In genomic region chr1:58805716-58806571, GRCh38 we compare ENCODE assay signal across 12 cellular contexts. TPM values are rescaled to one million over a fixed set of nuclear protein-coding genes. Genes with fewer than 3 reads are reported as not detected.
A peak's percentile ranks its signal among the peaks of the same experiment; 100 is the strongest.
DNase-seq lines count a peak whose midpoint lies in the region; ATAC-seq and TF ChIP-seq lines count a peak whose summit lies in the region.
"Had no signal": no experiment of that assay in that cellular context is flagged by ENCODE, and none has a peak within 500 bp of the region (broad histone marks: within the 10 kb centered on the region; RNA-seq: fewer than 3 reads in every experiment).

No MANE protein-coding gene starts in this region.

- no peaks in the 10 kb centered on the region for H3K36me3 ChIP-seq in KMS-11 (ENCODE audit: insufficient read depth)
- H3K36me3 ChIP-seq in endodermal cell (ENCODE audit: control insufficient read depth, insufficient read depth, low read length) = no peaks in the 10 kb centered on the region
- H3K36me3 ChIP-seq: MG63 had no signal

- peaks cover 21% of the 10 kb centered on the region for H3K4me1 Mint-ChIP-seq in activated naive CD8-positive, alpha-beta T cell treated with anti-CD3 and anti-CD28 coated beads, Interleukin-2, amount 50 U/mL, for 24 hours
- peaks cover 19% of the 10 kb centered on the region for H3K4me1 Mint-ChIP-seq in activated naive CD8-positive, alpha-beta T cell treated with anti-CD3 and anti-CD28 coated beads for 36 hours
- peaks cover 5% of the 10 kb centered on the region for H3K4me1 Mint-ChIP-seq in endodermal cell
- H3K4me1 Mint-ChIP-seq: neural crest cell had no signal

- no peaks in the 10 kb centered on the region for H3K36me3 Mint-ChIP-seq in activated naive CD8-positive, alpha-beta T cell treated with anti-CD3 and anti-CD28 coated beads, Interleukin-2, amount 50 U/mL, for 24 hours (ENCODE audit: low read depth)
- H3K36me3 Mint-ChIP-seq in activated naive CD8-positive, alpha-beta T cell treated with anti-CD3 and anti-CD28 coated beads for 36 hours = peaks cover 6% of the 10 kb centered on the region
- no peaks in the 10 kb centered on the region for H3K36me3 Mint-ChIP-seq in endodermal cell (ENCODE audit: low read depth)

- DNase-seq in activated naive CD8-positive, alpha-beta T cell treated with anti-CD3 and anti-CD28 coated beads, Interleukin-2, amount 50 U/mL, for 24 hours = no peak
- no peak for DNase-seq in activated naive CD8-positive, alpha-beta T cell treated with anti-CD3 and anti-CD28 coated beads for 36 hours
- DNase-seq in stimulated activated CD4-positive, alpha-beta T cell treated with anti-CD3 and anti-CD28 coated beads, Interleukin-4, amount 100 ng/mL, for 24 hours = no peak
- DNase-seq in GM13977 (ENCODE audit: low spot score) (no peak), amygdala (lab: John Stamatoyannopoulos, UW) (no peak), endodermal cell (no peak)
- DNase-seq: head of caudate nucleus, MG63, SHP77 had no signal

- H3K4me3 ChIP-seq in KMS-11 (IDR thresholded peaks at IDR 0.05; ENCODE audit: insufficient read depth, low read depth, low read length) = peak overlapping the region; percentile 49
- no peak overlapping the region for H3K4me3 ChIP-seq in endodermal cell (ENCODE audit: low read length)
- H3K4me3 ChIP-seq: MG63 had no signal

- H3K27ac ChIP-seq in KMS-11 = peak overlapping the region; percentile 68
- no peak overlapping the region for H3K27ac ChIP-seq in endodermal cell (ENCODE audit: low read depth, low read length)

- no peak for ATAC-seq in activated naive CD8-positive, alpha-beta T cell treated with anti-CD3 and anti-CD28 coated beads, Interleukin-2, amount 50 U/mL, for 24 hours
- peak; percentile 80 for ATAC-seq in HG02798 (IDR thresholded peaks at IDR 0.05; ENCODE audit: poor library complexity, unreplicated experiment)

- H3K79me2 ChIP-seq in KMS-11 (ENCODE audit: insufficient read depth, low read depth) = no peaks in the 10 kb centered on the region

- H3K9ac ChIP-seq in KMS-11 = peak overlapping the region; percentile 43; the same call in 1 of the 2 replicates
- H3K9ac ChIP-seq in endodermal cell (ENCODE audit: extremely low read depth, low read length, poor library complexity, severe bottlenecking) = no peak overlapping the region

- peak overlapping the region; percentile 42; the same call in 1 of the 2 replicates for H2AFZ ChIP-seq in KMS-11 (ENCODE audit: low read depth)

- H3K4me1 ChIP-seq in KMS-11 (ENCODE audit: low read depth, poor library complexity, severe bottlenecking) (peaks cover 75% of the 10 kb centered on the region), endodermal cell (ENCODE audit: control insufficient read depth, insufficient read depth, low read length) (no peaks in the 10 kb centered on the region)

- H3K9me3 Mint-ChIP-seq in activated naive CD8-positive, alpha-beta T cell treated with anti-CD3 and anti-CD28 coated beads, Interleukin-2, amount 50 U/mL, for 24 hours = no peaks in the 10 kb centered on the region
- no peaks in the 10 kb centered on the region for H3K9me3 Mint-ChIP-seq in activated naive CD8-positive, alpha-beta T cell treated with anti-CD3 and anti-CD28 coated beads for 36 hours
- H3K9me3 Mint-ChIP-seq in endodermal cell = no peaks in the 10 kb centered on the region
- H3K9me3 Mint-ChIP-seq: neural crest cell had no signal

- 93 to 98% methylated on average over 5 to 11 of the region's 11 CpGs for WGBS in endodermal cell (ENCODE audit: insufficient coverage in 1 of 2, insufficient read length in 1 of 2), 2 experiments

- H3K9me3 ChIP-seq in endodermal cell (ENCODE audit: control insufficient read depth, low read length) = no peaks in the 10 kb centered on the region
- H3K9me3 ChIP-seq: MG63 had no signal

- TF ChIP-seq CTCF in KMS-11 (conservative IDR thresholded peaks at IDR 0.05; ENCODE audit: low read depth, low read length) = no peak
- TF ChIP-seq CTCF in GM13977 (IDR thresholded peaks at IDR 0.05; ENCODE audit: extremely low read depth, insufficient read depth, missing control alignments) = no peak
- TF ChIP-seq CTCF in endodermal cell (conservative IDR thresholded peaks at IDR 0.05) = no peak

- H4K20me1 ChIP-seq in KMS-11 (ENCODE audit: insufficient read depth) = no peaks in the 10 kb centered on the region

- in situ Hi-C loops in GM13977 (cut with MboI; ENCODE audit: low pct_unique_long_range_greater_than_20kb, low sequenced_read_pairs, unreplicated experiment) = loop anchor here (25.0 kb wide), 1 partner anchor 206 kb away; no protein-coding TSS in a partner anchor

- H3K4me2 ChIP-seq in KMS-11 = peak overlapping the region; percentile 62

- H3K27me3 Mint-ChIP-seq in activated naive CD8-positive, alpha-beta T cell treated with anti-CD3 and anti-CD28 coated beads, Interleukin-2, amount 50 U/mL, for 24 hours = no peaks in the 10 kb centered on the region
- H3K27me3 Mint-ChIP-seq in activated naive CD8-positive, alpha-beta T cell treated with anti-CD3 and anti-CD28 coated beads for 36 hours = no peaks in the 10 kb centered on the region
- H3K27me3 Mint-ChIP-seq in endodermal cell (ENCODE audit: insufficient read depth) = no peaks in the 10 kb centered on the region

- peak overlapping the region; percentile 5 for H3K4me3 Mint-ChIP-seq in activated naive CD8-positive, alpha-beta T cell treated with anti-CD3 and anti-CD28 coated beads, Interleukin-2, amount 50 U/mL, for 24 hours
- H3K4me3 Mint-ChIP-seq in activated naive CD8-positive, alpha-beta T cell treated with anti-CD3 and anti-CD28 coated beads for 36 hours = no peak overlapping the region
- H3K4me3 Mint-ChIP-seq in endodermal cell = no peak overlapping the region
- H3K4me3 Mint-ChIP-seq: neural crest cell had no signal

- no peaks in the 10 kb centered on the region for H3K27me3 ChIP-seq in KMS-11 (ENCODE audit: insufficient read depth, low read depth)
- H3K27me3 ChIP-seq in endodermal cell (ENCODE audit: control insufficient read depth, insufficient read depth, low read length, poor library complexity, severe bottlenecking) = no peaks in the 10 kb centered on the region
- H3K27me3 ChIP-seq: MG63 had no signal

- H3K27ac Mint-ChIP-seq in activated naive CD8-positive, alpha-beta T cell treated with anti-CD3 and anti-CD28 coated beads, Interleukin-2, amount 50 U/mL, for 24 hours = peak overlapping the region; percentile 32
- no peak overlapping the region for H3K27ac Mint-ChIP-seq in activated naive CD8-positive, alpha-beta T cell treated with anti-CD3 and anti-CD28 coated beads for 36 hours
- H3K27ac Mint-ChIP-seq in endodermal cell = no peak overlapping the region

RNA-seq across cellular contexts. Expression of gene JUN, which starts 22.1 kb away (rescaled TPM):
- 10 to 100 TPM; 26.1 to 26.3 TPM for total RNA-seq in activated naive CD8-positive, alpha-beta T cell treated with anti-CD3 and anti-CD28 coated beads for 36 hours
- 10 to 100 TPM; 15.1 to 16.3 TPM for total RNA-seq in endodermal cell
- polyA plus RNA-seq in endodermal cell (2013, experiment 1 of 2) = 29.1 TPM
- 30.4 TPM for polyA plus RNA-seq in endodermal cell (2013, experiment 2 of 2)
